Comparison of ENCODE assay signal across 11 cellular contexts in genomic region chr22:37314315-37315046, GRCh38.
DNase-seq lines count a peak whose midpoint lies in the region; TF ChIP-seq lines count a peak whose summit lies in the region.
"Had no signal": no experiment of that assay in that cellular context is flagged by ENCODE, and none has a peak within 500 bp of the region (broad histone marks: within the 10 kb centered on the region; RNA-seq: fewer than 3 reads in every experiment).

No MANE protein-coding gene starts in this region.

- no peak overlapping the region for H3K4me3 ChIP-seq in OCI-LY3 (ENCODE audit: low read length)
- H3K4me3 ChIP-seq: ovary had no signal

- peaks cover 34% of the 10 kb centered on the region for H3K4me1 ChIP-seq in OCI-LY3 (ENCODE audit: low read length)

- H3K36me3 ChIP-seq in OCI-LY3 (replicated peaks; ENCODE audit: low read depth, low read length), result peaks cover 30% of the 10 kb centered on the region
- H3K36me3 ChIP-seq: ovary had no signal

- H2AFZ ChIP-seq in OCI-LY3 (ENCODE audit: low read depth, low read length), result no peak overlapping the region

- H4K20me1 ChIP-seq in OCI-LY3 (ENCODE audit: insufficient read depth, low read length), result no peaks in the 10 kb centered on the region

- no peaks in the 10 kb centered on the region for H3K9me3 Mint-ChIP-seq in activated T-cell treated with anti-CD3 and anti-CD28 coated beads, Interleukin-2, amount 50 U/mL, for 24 hours
- H3K9me3 Mint-ChIP-seq in activated naive CD4-positive, alpha-beta T cell treated with anti-CD3 and anti-CD28 coated beads, Interleukin-2, amount 50 U/mL, for 24 hours, result no peaks in the 10 kb centered on the region

- H3K9me3 ChIP-seq in OCI-LY3 (ENCODE audit: insufficient read depth, low read length), result no peaks in the 10 kb centered on the region
- H3K9me3 ChIP-seq: ovary had no signal

- H3K27ac ChIP-seq in OCI-LY3 (ENCODE audit: low read length), result no peak overlapping the region
- H3K27ac ChIP-seq: ovary had no signal

- H3K79me2 ChIP-seq in OCI-LY3 (ENCODE audit: low read length), result no peaks in the 10 kb centered on the region

- no peaks in the 10 kb centered on the region for H3K27me3 Mint-ChIP-seq in activated T-cell treated with anti-CD3 and anti-CD28 coated beads, Interleukin-2, amount 50 U/mL, for 24 hours
- H3K27me3 Mint-ChIP-seq in activated naive CD4-positive, alpha-beta T cell treated with anti-CD3 and anti-CD28 coated beads, Interleukin-2, amount 50 U/mL, for 24 hours, result no peaks in the 10 kb centered on the region

- H3K4me3 Mint-ChIP-seq in activated T-cell treated with anti-CD3 and anti-CD28 coated beads, Interleukin-2, amount 50 U/mL, for 24 hours, result peak overlapping the region; percentile 20
- no peak overlapping the region for H3K4me3 Mint-ChIP-seq in activated naive CD4-positive, alpha-beta T cell treated with anti-CD3 and anti-CD28 coated beads, Interleukin-2, amount 50 U/mL, for 24 hours
- H3K4me3 Mint-ChIP-seq: brain had no signal

- 0 out of 2 replicates have a peak, but pooled peaks cover 4% of the 10 kb centered on the region for H3K27me3 ChIP-seq in OCI-LY3 (ENCODE audit: low read depth, low read length)
- H3K27me3 ChIP-seq: ovary had no signal

- H3K4me2 ChIP-seq in OCI-LY3 (ENCODE audit: low read length), result 0 out of 2 replicates have a peak overlapping the region, but pooled peaks have one; percentile 3

- peak overlapping the region; percentile 77 for H3K27ac Mint-ChIP-seq in activated T-cell treated with anti-CD3 and anti-CD28 coated beads, Interleukin-2, amount 50 U/mL, for 24 hours
- peak overlapping the region; percentile 74 for H3K27ac Mint-ChIP-seq in activated naive CD4-positive, alpha-beta T cell treated with anti-CD3 and anti-CD28 coated beads, Interleukin-2, amount 50 U/mL, for 24 hours

- no peak for TF ChIP-seq CTCF in OCI-LY3 (IDR thresholded peaks at IDR 0.05; ENCODE audit: low read depth, low read length)

- peaks cover 31% of the 10 kb centered on the region for H3K36me3 Mint-ChIP-seq in activated T-cell treated with anti-CD3 and anti-CD28 coated beads, Interleukin-2, amount 50 U/mL, for 24 hours (ENCODE audit: low read depth)
- H3K36me3 Mint-ChIP-seq in activated naive CD4-positive, alpha-beta T cell treated with anti-CD3 and anti-CD28 coated beads, Interleukin-2, amount 50 U/mL, for 24 hours, result peaks cover 2% of the 10 kb centered on the region
- H3K36me3 Mint-ChIP-seq: brain had no signal

- peak; percentile 56 for DNase-seq in activated T-cell treated with anti-CD3 and anti-CD28 coated beads, Interleukin-2, amount 50 U/mL, for 24 hours
- DNase-seq in activated T-cell treated with anti-CD3 and anti-CD28 coated beads for 4 hours (no peak), foreskin melanocyte (no peak), NCI-H82 treated with DMSO at 0.1 percent for 48 hours (lab: John Stamatoyannopoulos, UW; ENCODE audit: unreplicated experiment) (no peak), NCI-H1105 treated with DMSO at 0.1 percent for 48 hours (lab: John Stamatoyannopoulos, UW) (no peak)
- DNase-seq in stimulated activated CD8-positive, alpha-beta memory T cell treated with anti-CD3 and anti-CD28 coated beads, Interleukin-4, amount 100 ng/mL, for 48 hours, result peak; percentile 57
- DNase-seq: kidney glomerular epithelial cell, ovary had no signal

- peaks cover 50% of the 10 kb centered on the region for H3K4me1 Mint-ChIP-seq in activated T-cell treated with anti-CD3 and anti-CD28 coated beads, Interleukin-2, amount 50 U/mL, for 24 hours (ENCODE audit: low read depth)
- H3K4me1 Mint-ChIP-seq in activated naive CD4-positive, alpha-beta T cell treated with anti-CD3 and anti-CD28 coated beads, Interleukin-2, amount 50 U/mL, for 24 hours, result peaks cover 65% of the 10 kb centered on the region

- no peak overlapping the region for H3K9ac ChIP-seq in OCI-LY3 (ENCODE audit: low read length)

Comparison
In these comparisons a context has a peak if more than half of its experiments do, and no peak if none do; other contexts are left out.
1. DNase-seq: peak in activated T-cell treated with anti-CD3 and anti-CD28 coated beads, Interleukin-2, amount 50 U/mL, for 24 hours (single experiment) and stimulated activated CD8-positive, alpha-beta memory T cell treated with anti-CD3 and anti-CD28 coated beads, Interleukin-4, amount 100 ng/mL, for 48 hours (single experiment); none in activated T-cell treated with anti-CD3 and anti-CD28 coated beads for 4 hours (single experiment), foreskin melanocyte (single experiment), NCI-H82 treated with DMSO at 0.1 percent for 48 hours (single experiment) and NCI-H1105 treated with DMSO at 0.1 percent for 48 hours (single experiment).